In the genomic region with DNA sequence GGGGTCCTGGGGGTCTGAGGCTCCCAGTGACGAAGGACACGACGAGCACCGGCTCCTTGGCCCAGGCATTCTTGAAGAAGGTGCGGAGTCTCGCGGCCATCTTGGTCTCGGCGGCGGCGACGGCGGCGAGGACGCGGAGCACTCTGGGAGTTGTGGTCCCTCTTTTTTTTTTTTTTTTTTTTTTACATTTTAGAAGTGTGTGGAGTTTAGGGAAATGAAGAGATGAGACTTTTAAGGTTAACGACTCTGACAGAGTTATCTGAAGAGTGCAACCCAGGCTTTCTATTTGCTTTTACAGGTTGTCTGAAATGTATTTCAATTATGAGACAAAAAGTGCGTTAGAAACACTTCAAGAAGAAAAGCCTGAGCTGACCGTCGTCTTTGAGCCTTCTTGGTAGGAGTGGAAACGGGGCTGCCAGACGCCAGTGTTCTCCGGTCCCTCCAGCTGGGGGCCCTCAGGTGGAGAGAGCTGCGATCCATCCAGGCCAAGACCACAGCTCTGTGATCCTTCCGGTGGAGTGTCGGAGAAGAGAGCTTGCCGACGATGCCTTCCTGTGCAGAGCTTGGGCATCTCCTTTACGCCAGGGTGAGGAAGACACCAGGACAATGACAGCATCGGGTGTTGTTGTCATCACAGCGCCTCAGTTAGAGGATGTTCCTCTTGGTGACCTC, we compare ENCODE assay signal across 8 cellular contexts. TPM values are rescaled to one million over a fixed set of nuclear protein-coding genes. Genes with fewer than 3 reads are reported as not detected.
DNase-seq lines count a peak whose midpoint lies in the region; ATAC-seq, FAIRE-seq and TF ChIP-seq lines count a peak whose summit lies in the region.

No MANE protein-coding gene starts in this region.

- peak overlapping the region; percentile 48 for H3K9ac ChIP-seq in neural cell (ENCODE audit: low read length)

- no peaks in the 10 kb centered on the region for H3K9me2 ChIP-seq in neural cell (ENCODE audit: insufficient read depth, low read length)

- FAIRE-seq in GM12892 (lab: Jason Lieb, UNC): no peak

- H3K36me3 ChIP-seq in neural cell (ENCODE audit: insufficient read depth, low read length) (no peaks in the 10 kb centered on the region), upper lobe of right lung (no peaks in the 10 kb centered on the region)

- ATAC-seq in activated T-cell treated with anti-CD3 and anti-CD28 coated beads, Interleukin-2, amount 50 U/mL, for 72 hours (replicated peaks in 1 of 2): no peak
- peak; percentile 82 for ATAC-seq in upper lobe of right lung
- no peak for ATAC-seq in HG02588 (IDR thresholded peaks at IDR 0.05; ENCODE audit: unreplicated experiment)

- H2AFZ ChIP-seq in neural cell (ENCODE audit: low read depth, low read length): peak overlapping the region; percentile 29

- no peak for TF ChIP-seq RAD21 in neural cell (conservative IDR thresholded peaks at IDR 0.05)

- no peaks in the 10 kb centered on the region for H3F3A ChIP-seq in neural cell (ENCODE audit: insufficient read depth, low read length, poor library complexity, severe bottlenecking)

- H3K36me3 Mint-ChIP-seq in activated T-cell treated with anti-CD3 and anti-CD28 coated beads, Interleukin-2, amount 50 U/mL, for 72 hours (ENCODE audit: insufficient read depth in 2 of 2): peaks cover 1 to 2% of the 10 kb centered on the region in 2 donors

- H3K9me3 ChIP-seq in neural cell (ENCODE audit: low read length): no peaks in the 10 kb centered on the region
- H3K9me3 ChIP-seq in upper lobe of right lung: no peaks in the 10 kb centered on the region

- no peak for TF ChIP-seq CTCF in neural cell (IDR thresholded peaks at IDR 0.05; ENCODE audit: poor library complexity, severe bottlenecking)
- TF ChIP-seq CTCF in upper lobe of right lung (IDR thresholded peaks at IDR 0.05): no peak

- peak overlapping the region; percentile 45 for H3K4me2 ChIP-seq in neural cell (ENCODE audit: low read length)

- H3K4me1 Mint-ChIP-seq in activated T-cell treated with anti-CD3 and anti-CD28 coated beads, Interleukin-2, amount 50 U/mL, for 72 hours (ENCODE audit: low read depth): no peaks in the 10 kb centered on the region

- peaks cover 2% of the 10 kb centered on the region for H3K27me3 Mint-ChIP-seq in activated T-cell treated with anti-CD3 and anti-CD28 coated beads, Interleukin-2, amount 50 U/mL, for 72 hours (ENCODE audit: low read depth)

- TF ChIP-seq EP300 in neural cell (conservative IDR thresholded peaks at IDR 0.05; ENCODE audit: poor library complexity, severe bottlenecking): no peak

- DNase-seq in DMS53 (lab: John Stamatoyannopoulos, UW) (peak; percentile 91), NCI-H1092 (lab: John Stamatoyannopoulos, UW) (peak; percentile 24), globus pallidus (ENCODE audit: low spot score) (peak; percentile 50), upper lobe of right lung (peak; percentile 86), GM12892 (ENCODE audit: insufficient read length) (no peak)
- DNase-seq in activated T-cell treated with anti-CD3 and anti-CD28 coated beads, Interleukin-2, amount 50 U/mL, for 72 hours: peak in 1 of 2 donors; percentile 28

- TF ChIP-seq POLR2A in GM12892 (IDR thresholded peaks at IDR 0.05; ENCODE audit: low read depth, low read length): no peak

- intact Hi-C loops in upper lobe of right lung (cut with DNase I): no loop called here

- H4K20me1 ChIP-seq in neural cell (ENCODE audit: insufficient read depth): no peaks in the 10 kb centered on the region

- H3K4me3 ChIP-seq in neural cell (ENCODE audit: low read length) (peak overlapping the region; percentile 57), upper lobe of right lung (peak overlapping the region; percentile 50)

- H3K4me1 ChIP-seq in upper lobe of right lung: no peaks in the 10 kb centered on the region

- H3K4me3 Mint-ChIP-seq in activated T-cell treated with anti-CD3 and anti-CD28 coated beads, Interleukin-2, amount 50 U/mL, for 72 hours: peak overlapping the region; percentile 31 to 39

- H3K27ac ChIP-seq in neural cell (ENCODE audit: low read length) (peak overlapping the region; percentile 35), upper lobe of right lung (peak overlapping the region; percentile 55)

- no peaks in the 10 kb centered on the region for H3K79me2 ChIP-seq in neural cell (replicated peaks; ENCODE audit: insufficient read depth, low read length)

- no peaks in the 10 kb centered on the region for H3K9me3 Mint-ChIP-seq in activated T-cell treated with anti-CD3 and anti-CD28 coated beads, Interleukin-2, amount 50 U/mL, for 72 hours

- peak overlapping the region; percentile 76 for H3K27ac Mint-ChIP-seq in activated T-cell treated with anti-CD3 and anti-CD28 coated beads, Interleukin-2, amount 50 U/mL, for 72 hours

- no peaks in the 10 kb centered on the region for H3K27me3 ChIP-seq in neural cell (ENCODE audit: insufficient read depth, low read depth, low read length)
- no peaks in the 10 kb centered on the region for H3K27me3 ChIP-seq in upper lobe of right lung

TF ChIP-seq in neural cell, 6 proteins besides CTCF, POLR2A, EP300 and RAD21:
- TF ChIP-seq SMC3 (conservative IDR thresholded peaks at IDR 0.05; ENCODE audit: poor library complexity): no peak
- TF ChIP-seq POLR2AphosphoS5 (IDR thresholded peaks at IDR 0.05): peak; percentile 52
TF ChIP-seq in neural cell: peak in this region for 1.

RNA-seq across cellular contexts. Expression of a gene that starts 9.7 kb away (rescaled TPM):
- under 1 TPM in 1 of 2 donors, not detected in 1; 0.07 TPM for total RNA-seq in activated T-cell treated with anti-CD3 and anti-CD28 coated beads, Interleukin-2, amount 50 U/mL, for 72 hours
- polyA plus RNA-seq in neural cell: not detected in 2 replicates
- polyA minus RNA-seq in neural cell: not detected in 2 replicates
- not detected for total RNA-seq in upper lobe of right lung
- polyA plus RNA-seq in GM12892 (2012; ENCODE audit: missing spikeins): not detected

RNA-seq across cellular contexts. Expression of a gene that starts 32.3 kb away (rescaled TPM):
- under 1 TPM; 0.38 to 0.63 TPM for total RNA-seq in activated T-cell treated with anti-CD3 and anti-CD28 coated beads, Interleukin-2, amount 50 U/mL, for 72 hours
- 0.36 and 0.82 TPM in 2 replicates for polyA plus RNA-seq in neural cell
- polyA minus RNA-seq in neural cell: 0.35 TPM in 1 of 2 replicates, not detected in the other
- 4.9 TPM for total RNA-seq in upper lobe of right lung
- polyA plus RNA-seq in GM12892 (2012; ENCODE audit: missing spikeins): not detected
